11 cellular contexts compared by ENCODE assay signal in the genomic region with DNA sequence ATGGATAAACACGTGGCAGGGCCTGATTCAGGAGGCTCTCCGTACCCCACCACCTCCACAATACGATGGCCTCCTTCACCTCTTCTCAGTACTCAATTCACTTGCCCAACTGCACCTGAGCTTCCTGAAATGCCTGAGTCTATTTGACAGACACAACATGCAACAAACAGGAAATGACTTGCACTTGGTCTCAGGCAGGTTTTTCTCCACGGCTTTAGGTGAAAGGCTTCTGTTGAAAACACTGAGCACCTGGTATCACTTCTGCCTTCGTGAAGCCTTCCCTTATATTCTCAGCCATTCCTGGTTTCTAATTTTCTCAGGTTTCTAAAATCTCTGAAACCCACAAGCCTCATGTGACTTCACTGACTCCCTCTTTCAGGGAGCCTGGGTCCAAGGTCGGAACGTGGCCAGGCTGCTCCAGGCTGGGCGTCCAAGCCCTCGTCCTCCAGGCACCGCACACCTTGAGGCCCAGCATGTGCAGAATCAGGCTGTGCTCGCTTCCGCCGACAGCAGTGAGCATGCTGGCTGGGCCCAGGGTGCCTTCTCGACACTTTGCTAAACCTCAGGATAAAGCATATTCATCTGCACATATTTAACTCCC. TPM values are rescaled to one million over a fixed set of nuclear protein-coding genes. Genes with fewer than 3 reads are reported as not detected.
DNase-seq lines count a peak whose midpoint lies in the region; ATAC-seq and TF ChIP-seq lines count a peak whose summit lies in the region.
"Had no signal": no experiment of that assay in that cellular context is flagged by ENCODE, and none has a peak within 500 bp of the region (broad histone marks: within the 10 kb centered on the region; RNA-seq: fewer than 3 reads in every experiment).

No MANE protein-coding gene starts in this region.

- DNase-seq in CD14-positive monocyte (ENCODE audit: low spot score) (no peak), NCI-H748 treated with DMSO at 0.1 percent for 48 hours (lab: John Stamatoyannopoulos, UW) (no peak), nephron progenitor cell (no peak)
- peak; percentile 47 for DNase-seq in central memory CD4-positive, alpha-beta T cell
- DNase-seq: DMS79, pancreas had no signal

- H3K36me3 Mint-ChIP-seq in CD14-positive monocyte (peaks cover 6 to 10% of the 10 kb centered on the region in 2 donors), nephron progenitor cell (ENCODE audit: low read depth) (peaks cover 19% of the 10 kb centered on the region)

- H3K27ac Mint-ChIP-seq in CD14-positive monocyte: peak overlapping the region in 5 of 7 donors; percentile 17 to 77 (median 53)
- no peak overlapping the region for H3K27ac Mint-ChIP-seq in nephron progenitor cell

- no peaks in the 10 kb centered on the region for H3F3A ChIP-seq in Loucy (ENCODE audit: low read depth)

- H3K4me1 Mint-ChIP-seq in CD14-positive monocyte (peaks cover 30% of the 10 kb centered on the region), nephron progenitor cell (peaks cover 60% of the 10 kb centered on the region)

- H3K9me3 ChIP-seq in Loucy (ENCODE audit: insufficient read depth, low read depth, low read length): no peaks in the 10 kb centered on the region
- H3K9me3 ChIP-seq: pancreas, thoracic aorta had no signal

- TF ChIP-seq CTCF in CD14-positive monocyte (IDR thresholded peaks at IDR 0.05): no peak
- TF ChIP-seq CTCF in Loucy (conservative IDR thresholded peaks at IDR 0.05; ENCODE audit: low read length): no peak
- no peak for TF ChIP-seq CTCF in nephron progenitor cell (IDR thresholded peaks at IDR 0.05)

- ATAC-seq in GM19395 (IDR thresholded peaks at IDR 0.05; ENCODE audit: unreplicated experiment) (peak; percentile 74), GM19324 (IDR thresholded peaks at IDR 0.05; ENCODE audit: low FRiP score, unreplicated experiment) (no peak), HG03139 (IDR thresholded peaks at IDR 0.05; ENCODE audit: unreplicated experiment) (no peak)

- peak overlapping the region; percentile 41 for H3K4me2 ChIP-seq in Loucy (ENCODE audit: low read depth, low read length, poor library complexity, severe bottlenecking)

- H3K4me3 ChIP-seq in Loucy (ENCODE audit: low read length, poor library complexity, severe bottlenecking): no peak overlapping the region
- H3K4me3 ChIP-seq: pancreas, thoracic aorta had no signal

- intact Hi-C loops in CD14-positive monocyte (cut with micrococcal nuclease): no loop called here

- no peak overlapping the region for H3K4me3 Mint-ChIP-seq in CD14-positive monocyte
- H3K4me3 Mint-ChIP-seq in nephron progenitor cell: no peak overlapping the region

- H3K36me3 ChIP-seq in Loucy (ENCODE audit: insufficient read depth, low read length): no peaks in the 10 kb centered on the region
- H3K36me3 ChIP-seq: pancreas, thoracic aorta had no signal

- no peaks in the 10 kb centered on the region for H3K27me3 Mint-ChIP-seq in CD14-positive monocyte (ENCODE audit: low read depth in 3 of 3)
- peaks cover 4% of the 10 kb centered on the region for H3K27me3 Mint-ChIP-seq in nephron progenitor cell (ENCODE audit: low read depth, poor library complexity)

- no peak overlapping the region for H2AFZ ChIP-seq in Loucy (ENCODE audit: low read length)

- H4K20me1 ChIP-seq in Loucy (ENCODE audit: insufficient read depth, low read length, poor library complexity, severe bottlenecking): peaks cover 21% of the 10 kb centered on the region

- peaks cover 96% of the 10 kb centered on the region for H3K79me2 ChIP-seq in Loucy (ENCODE audit: insufficient read depth, low read length)

- H3K9ac ChIP-seq in Loucy (ENCODE audit: low read depth, low read length, poor library complexity, severe bottlenecking): no peak overlapping the region

- H3K27me3 ChIP-seq in Loucy (ENCODE audit: insufficient read depth, low read length, poor library complexity, severe bottlenecking): no peaks in the 10 kb centered on the region
- H3K27me3 ChIP-seq: pancreas had no signal

- peaks cover 0 to 7% (median 2%) of the 10 kb centered on the region in 7 donors for H3K9me3 Mint-ChIP-seq in CD14-positive monocyte
- peaks cover 10% of the 10 kb centered on the region for H3K9me3 Mint-ChIP-seq in nephron progenitor cell

- peaks cover 34% of the 10 kb centered on the region for H3K4me1 ChIP-seq in Loucy (ENCODE audit: insufficient read depth, low read length, poor library complexity, severe bottlenecking)

- H3K9me2 ChIP-seq in Loucy (replicated peaks; ENCODE audit: low read depth, low read length): no peaks in the 10 kb centered on the region

RNA-seq across cellular contexts. Expression of gene TAF4, which starts 34.7 kb away (rescaled TPM):
- polyA plus RNA-seq in CD14-positive monocyte: under 1 TPM; 0.48 to 0.99 TPM
